In genomic region chr4:77104405-77105292, GRCh38 we compare ENCODE assay signal across 8 cellular contexts. TPM values are rescaled to one million over a fixed set of nuclear protein-coding genes. Genes with fewer than 3 reads are reported as not detected.
A peak's percentile ranks its signal among the peaks of the same experiment; 100 is the strongest.
DNase-seq lines count a peak whose midpoint lies in the region; ATAC-seq and TF ChIP-seq lines count a peak whose summit lies in the region.

No MANE protein-coding gene starts in this region.

- no peaks in the 10 kb centered on the region for H3K9me3 ChIP-seq in thymus (ENCODE audit: control insufficient read depth)

- H3K27ac ChIP-seq in thymus (ENCODE audit: low read depth), result peak overlapping the region; percentile 5

- WGBS in thymus, result 58% methylated on average over 6 of the region's 6 CpGs

- no peaks in the 10 kb centered on the region for H3K27me3 ChIP-seq in thymus (ENCODE audit: control insufficient read depth, insufficient read depth)

- DNase-seq in NCI-H1105 (lab: John Stamatoyannopoulos, UW), result peak; percentile 10
- DNase-seq in amniotic epithelial cell (ENCODE audit: low read depth), result peak; percentile 49
- DNase-seq in iris pigment epithelial cell (ENCODE audit: low read depth), result peak; percentile 47
- DNase-seq in GM20000 (ENCODE audit: low spot score), result no peak
- DNase-seq in iPS-NIHi7 (ENCODE audit: extremely low spot score), result no peak
- DNase-seq in NCI-H1694 (lab: John Stamatoyannopoulos, UW), result no peak

- H3K4me3 ChIP-seq in thymus (ENCODE audit: low read length), result no peak overlapping the region

- TF ChIP-seq CTCF in GM20000 (IDR thresholded peaks at IDR 0.05; ENCODE audit: extremely low read depth, missing control alignments), result no peak

- no peaks in the 10 kb centered on the region for H3K36me3 ChIP-seq in thymus (ENCODE audit: control insufficient read depth, insufficient read depth)

- no peak for ATAC-seq in HG03354 (IDR thresholded peaks at IDR 0.05; ENCODE audit: poor library complexity, severe bottlenecking, unreplicated experiment)

- H3K4me1 ChIP-seq in thymus (ENCODE audit: control insufficient read depth, insufficient read depth, low read length), result no peaks in the 10 kb centered on the region

RNA-seq across cellular contexts. Expression of gene CCNI, which starts 28.9 kb away (rescaled TPM):
- polyA plus RNA-seq in thymus, result 223 TPM

RNA-seq across cellular contexts. Expression of gene CCNG2, which starts 52.4 kb away (rescaled TPM):
- polyA plus RNA-seq in thymus, result 32.8 TPM

Comparison
In these comparisons a context has a peak if more than half of its experiments do, and no peak if none do; other contexts are left out.
1. DNase-seq: peak in NCI-H1105 (single experiment), amniotic epithelial cell (single experiment) and iris pigment epithelial cell (single experiment); none in GM20000 (single experiment), iPS-NIHi7 (single experiment) and NCI-H1694 (single experiment).